Comparison of ENCODE assay signal across 8 cellular contexts in the genomic region with DNA sequence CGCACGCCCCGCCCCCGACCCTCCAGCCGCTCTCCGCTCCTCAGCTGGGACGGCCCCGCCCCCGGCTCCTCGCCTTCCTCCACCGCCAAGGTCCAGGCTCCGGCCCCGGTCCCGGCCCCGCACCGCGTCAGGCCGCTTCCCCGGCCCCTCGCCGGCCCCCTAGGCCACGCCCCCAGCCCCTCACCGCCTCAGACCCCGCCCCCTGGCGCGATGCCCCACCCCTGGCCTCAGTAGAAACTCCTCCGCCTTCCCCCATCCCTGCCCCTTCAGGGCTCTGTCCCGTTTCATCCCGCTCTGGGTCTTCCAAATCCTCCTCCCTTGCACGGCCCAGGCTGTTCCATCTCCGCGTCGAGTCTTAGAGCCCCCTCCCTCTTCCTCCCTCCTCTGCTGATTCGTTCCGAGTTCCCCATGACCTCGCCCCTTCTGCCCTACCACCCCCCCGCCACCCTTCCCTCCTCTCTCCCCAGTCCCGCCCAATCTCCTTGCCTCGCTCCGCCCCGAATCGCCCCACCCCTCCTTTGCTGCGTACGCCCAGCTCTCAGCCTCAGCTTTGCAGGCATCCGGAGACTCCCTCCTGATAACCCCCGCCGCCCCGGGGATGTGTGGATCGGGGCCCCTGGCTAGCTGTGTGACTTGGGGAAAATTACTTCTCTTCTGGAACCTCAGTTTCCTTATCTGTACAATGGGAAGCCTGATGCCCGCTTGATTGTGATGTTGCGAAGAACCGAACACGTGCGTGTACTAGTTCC. TPM values are rescaled to one million over a fixed set of nuclear protein-coding genes. Genes with fewer than 3 reads are reported as not detected.
A peak's percentile ranks its signal among the peaks of the same experiment; 100 is the strongest.
DNase-seq lines count a peak whose midpoint lies in the region; ATAC-seq lines count a peak whose summit lies in the region.

No MANE protein-coding gene starts in this region.

- peak overlapping the region; percentile 96 for H2AFZ ChIP-seq in neuronal stem cell (ENCODE audit: low read length)

- CTCF ChIA-PET in activated naive CD4-positive, alpha-beta T cell treated with anti-CD3 and anti-CD28 coated beads for 36 hours (lab: Charles Lee), result interaction anchor here (1.5 to 2.2 kb wide), 2 partner anchors 11 to 80 kb away, joined by 3 to 9 read pairs; no protein-coding TSS in a partner anchor

- H3K4me3 ChIP-seq in SJSA1 (peak overlapping the region; percentile 68), neuronal stem cell (ENCODE audit: low read length in 2 of 2) (peak overlapping the region; percentile 82 to 97)

- peak overlapping the region; percentile 83 for H3K4me3 Mint-ChIP-seq in activated naive CD4-positive, alpha-beta T cell treated with anti-CD3 and anti-CD28 coated beads for 36 hours

- H2AK5ac ChIP-seq in neuronal stem cell (ENCODE audit: low read depth, low read length), result no peak overlapping the region

- H3K9ac ChIP-seq in neuronal stem cell (ENCODE audit: low read depth, low read length, poor library complexity), result peak overlapping the region; percentile 63

- peak overlapping the region; percentile 97 for H3K18ac ChIP-seq in neuronal stem cell (ENCODE audit: low read length)

- no peaks in the 10 kb centered on the region for H3K9me3 ChIP-seq in SJSA1 (replicated peaks)
- H3K9me3 ChIP-seq in neuronal stem cell (replicated peaks in 1 of 2; ENCODE audit: control insufficient read depth in 2 of 2, insufficient read depth in 1 of 2, low read depth in 1 of 2, low read length in 2 of 2), result no peaks in the 10 kb centered on the region

- no peak overlapping the region for H4K91ac ChIP-seq in neuronal stem cell (ENCODE audit: low read depth, low read length, poor library complexity)

- H3K4me1 ChIP-seq in SJSA1 (replicated peaks), result peaks cover 14% of the 10 kb centered on the region
- H3K4me1 ChIP-seq in neuronal stem cell (ENCODE audit: control insufficient read depth in 2 of 2, insufficient read depth in 1 of 2, low read depth in 1 of 2, low read length in 2 of 2), result peaks cover 8 to 20% of the 10 kb centered on the region in 2 donors

- H3K4me2 ChIP-seq in neuronal stem cell (ENCODE audit: insufficient read depth, low read length, poor library complexity, severe bottlenecking), result peak overlapping the region; percentile 59

- no peak overlapping the region for H2BK120ac ChIP-seq in neuronal stem cell (ENCODE audit: low read depth, low read length)

- no peak overlapping the region for H3K27ac ChIP-seq in SJSA1
- peak overlapping the region; percentile 95 for H3K27ac ChIP-seq in neuronal stem cell (replicated peaks; ENCODE audit: low read length)

- peak overlapping the region; percentile 19 for H4K8ac ChIP-seq in neuronal stem cell (ENCODE audit: low read depth, low read length)

- H3K27ac Mint-ChIP-seq in activated naive CD4-positive, alpha-beta T cell treated with anti-CD3 and anti-CD28 coated beads for 36 hours, result no peak overlapping the region

- H2BK12ac ChIP-seq in neuronal stem cell (ENCODE audit: low read length), result no peak overlapping the region

- H3K14ac ChIP-seq in neuronal stem cell (ENCODE audit: low read length), result no peak overlapping the region

- no peaks in the 10 kb centered on the region for H3K27me3 ChIP-seq in SJSA1 (replicated peaks)
- peaks cover 0 to 11% (median 0%) of the 10 kb centered on the region in 3 experiments for H3K27me3 ChIP-seq in neuronal stem cell (ENCODE audit: control insufficient read depth in 3 of 3, insufficient read depth in 3 of 3, low read depth in 1 of 3, low read length in 3 of 3)

- ATAC-seq in GM18867 (IDR thresholded peaks at IDR 0.05; ENCODE audit: unreplicated experiment), result peak; percentile 62

- no peak overlapping the region for H3K4ac ChIP-seq in neuronal stem cell (ENCODE audit: low read length)

- no peak overlapping the region for H2BK15ac ChIP-seq in neuronal stem cell (ENCODE audit: low read length)

- peaks cover 12% of the 10 kb centered on the region for H3K4me1 Mint-ChIP-seq in activated naive CD4-positive, alpha-beta T cell treated with anti-CD3 and anti-CD28 coated beads for 36 hours (ENCODE audit: low read depth)

- H3K36me3 ChIP-seq in SJSA1 (no peaks in the 10 kb centered on the region), neuronal stem cell (replicated peaks in 1 of 2; ENCODE audit: control insufficient read depth in 2 of 2, insufficient read depth in 2 of 2, low read length in 2 of 2) (peaks cover 0 to 17% of the 10 kb centered on the region in 2 donors)

- H3K79me1 ChIP-seq in neuronal stem cell (ENCODE audit: low read depth, low read length), result no peaks in the 10 kb centered on the region

- H2BK5ac ChIP-seq in neuronal stem cell (ENCODE audit: low read length), result peak overlapping the region; percentile 49

- H3K27me3 Mint-ChIP-seq in activated naive CD4-positive, alpha-beta T cell treated with anti-CD3 and anti-CD28 coated beads for 36 hours (ENCODE audit: low read depth), result peaks cover 15% of the 10 kb centered on the region

- intact Hi-C loops in activated naive CD4-positive, alpha-beta T cell treated with anti-CD3 and anti-CD28 coated beads for 36 hours (cut with micrococcal nuclease), result loop anchor here (1.0 to 5.0 kb wide), 3 partner anchors 55 to 116 kb away; a partner anchor contains a TSS

- no peaks in the 10 kb centered on the region for H3K36me3 Mint-ChIP-seq in activated naive CD4-positive, alpha-beta T cell treated with anti-CD3 and anti-CD28 coated beads for 36 hours (ENCODE audit: low read depth)

- WGBS in neuronal stem cell (ENCODE audit: extremely low coverage in 2 of 2, insufficient read length in 2 of 2, insufficient replicate concordance in 1 of 2), 2 donors, result no CpG with 5 or more reads among the region's 54 CpGs

- H3K9me3 Mint-ChIP-seq in activated naive CD4-positive, alpha-beta T cell treated with anti-CD3 and anti-CD28 coated beads for 36 hours, result no peaks in the 10 kb centered on the region

- H3K23ac ChIP-seq in neuronal stem cell (ENCODE audit: low read depth, low read length, poor library complexity), result peak overlapping the region; percentile 81

- DNase-seq in A172 (ENCODE audit: low spot score), result peak; percentile 77
- DNase-seq in LHCN-M2 (ENCODE audit: low read depth), result peak; percentile 89
- DNase-seq in SJSA1 (ENCODE audit: low read depth in 1 of 2, low spot score in 2 of 2), result peak; percentile 82 to 96
- peak; percentile 93 for DNase-seq in activated naive CD4-positive, alpha-beta T cell treated with anti-CD3 and anti-CD28 coated beads for 36 hours
- peak; percentile 95 for DNase-seq in germinal center (ENCODE audit: low spot score)
- peak; percentile 92 for DNase-seq in neuronal stem cell (ENCODE audit: low spot score)
- DNase-seq in stromal cell of bone marrow (ENCODE audit: low read depth), result peak; percentile 88

RNA-seq across cellular contexts. Expression of a gene that starts 0.4 kb away (rescaled TPM):
- 19.7 and 19.9 TPM in 2 replicates for total RNA-seq in A172 (2014; rRNA removed; shearing (Covaris generic))
- 21.9 and 27.8 TPM in 2 replicates for total RNA-seq in LHCN-M2 (2014; rRNA removed)
- 8.3 TPM for polyA plus RNA-seq in LHCN-M2 (2012)
- total RNA-seq in SJSA1 (2014; rRNA removed; shearing (Covaris generic)), result 19.5 and 38.0 TPM in 2 replicates
- 1 to 10 TPM in 1 of 2 experiments, under 1 TPM in 1; 0.76 to 1.3 TPM for total RNA-seq in activated naive CD4-positive, alpha-beta T cell treated with anti-CD3 and anti-CD28 coated beads for 36 hours
- 8.9 TPM for polyA plus RNA-seq in neuronal stem cell (2013, experiment 1 of 2)
- 8.0 TPM for polyA plus RNA-seq in neuronal stem cell (2013, experiment 2 of 2)

RNA-seq across cellular contexts. Expression of a gene that starts 46.6 kb away (rescaled TPM):
- total RNA-seq in A172 (2014; rRNA removed; shearing (Covaris generic)), result 3.8 and 4.0 TPM in 2 replicates
- total RNA-seq in LHCN-M2 (2014; rRNA removed), result 6.2 and 6.6 TPM in 2 replicates
- 1.3 TPM for polyA plus RNA-seq in LHCN-M2 (2012)
- 7.3 and 12.3 TPM in 2 replicates for total RNA-seq in SJSA1 (2014; rRNA removed; shearing (Covaris generic))
- 10 to 100 TPM; 31.3 to 33.8 TPM for total RNA-seq in activated naive CD4-positive, alpha-beta T cell treated with anti-CD3 and anti-CD28 coated beads for 36 hours
- polyA plus RNA-seq in neuronal stem cell (2013, experiment 1 of 2), result 3.8 TPM
- polyA plus RNA-seq in neuronal stem cell (2013, experiment 2 of 2), result 4.4 TPM

RNA-seq across cellular contexts. Expression of a gene that starts 59.9 kb away (rescaled TPM):
- total RNA-seq in A172 (2014; rRNA removed; shearing (Covaris generic)), result 0.89 TPM in 1 of 2 replicates, not detected in the other
- 1.5 TPM in 2 replicates for total RNA-seq in LHCN-M2 (2014; rRNA removed)
- polyA plus RNA-seq in LHCN-M2 (2012), result 3.5 TPM
- total RNA-seq in SJSA1 (2014; rRNA removed; shearing (Covaris generic)), result 1.3 and 1.7 TPM in 2 replicates
- 10 to 100 TPM; 13.7 to 15.3 TPM for total RNA-seq in activated naive CD4-positive, alpha-beta T cell treated with anti-CD3 and anti-CD28 coated beads for 36 hours
- polyA plus RNA-seq in neuronal stem cell (2013, experiment 1 of 2), result 2.2 TPM
- polyA plus RNA-seq in neuronal stem cell (2013, experiment 2 of 2), result 2.3 TPM
